ENCODE assay signal across 10 cellular contexts in the genomic region with DNA sequence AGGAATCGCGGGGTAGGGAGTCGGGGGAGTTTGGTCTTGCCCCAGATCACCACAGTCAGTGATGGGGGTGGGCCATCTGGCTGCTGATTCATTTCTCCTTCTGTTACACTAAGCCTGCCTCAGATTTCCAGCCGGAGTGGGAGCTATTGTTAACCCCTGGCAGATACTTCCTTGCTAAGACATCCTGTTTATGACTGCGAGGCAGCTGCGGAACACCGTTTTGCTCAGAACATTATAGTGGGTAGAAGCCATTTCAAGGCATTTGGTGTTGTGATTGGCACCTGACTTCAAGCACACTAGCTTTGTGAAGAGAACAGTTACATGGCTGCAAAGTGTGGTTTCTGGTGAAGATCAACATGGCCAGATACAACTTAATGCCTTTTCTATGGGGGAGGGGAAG.
A peak's percentile ranks its signal among the peaks of the same experiment; 100 is the strongest.
DNase-seq lines count a peak whose midpoint lies in the region; ATAC-seq and TF ChIP-seq lines count a peak whose summit lies in the region.
"Had no signal": no experiment of that assay in that cellular context is flagged by ENCODE, and none has a peak within 500 bp of the region (broad histone marks: within the 10 kb centered on the region; RNA-seq: fewer than 3 reads in every experiment).

No MANE protein-coding gene starts in this region.

- CTCF ChIA-PET in activated CD8-positive, alpha-beta T cell treated with anti-CD3 and anti-CD28 coated beads for 36 hours (lab: Charles Lee) = interaction anchor here (1.1 to 1.4 kb wide), 2 partner anchors 96 kb away, joined by 3 read pairs; no protein-coding TSS in a partner anchor

- no peaks in the 10 kb centered on the region for H3K4me1 ChIP-seq in uterus

- H3K36me3 Mint-ChIP-seq in activated CD8-positive, alpha-beta T cell treated with anti-CD3 and anti-CD28 coated beads for 36 hours (ENCODE audit: low read depth) = peaks cover 23% of the 10 kb centered on the region

- H3K4me3 ChIP-seq in uterus = no peak overlapping the region
- no peak overlapping the region for H3K4me3 ChIP-seq in H7 (ENCODE audit: insufficient read depth, low read depth, low read length)

- DNase-seq in stimulated activated CD4-positive, alpha-beta T cell treated with anti-CD3 and anti-CD28 coated beads, Interleukin-12 subunit alpha, Interleukin-12 subunit beta, amount 100 ng/mL, for 4 hours = peak; percentile 2
- no peak for DNase-seq in stimulated activated CD4-positive, alpha-beta T cell treated with anti-CD3 and anti-CD28 coated beads, Interleukin-4, amount 100 ng/mL, for 24 hours
- DNase-seq in activated CD8-positive, alpha-beta T cell treated with anti-CD3 and anti-CD28 coated beads for 36 hours = peak; percentile 43
- DNase-seq in iris pigment epithelial cell (ENCODE audit: low read depth) (peak; percentile 94), uterus (peak in 1 of 2 donors; percentile 51), H7 (no peak), COLO668 (lab: John Stamatoyannopoulos, UW; ENCODE audit: unreplicated experiment) (no peak), SK-N-DZ (ENCODE audit: low spot score) (no peak)
- DNase-seq: SHP77 had no signal

- ATAC-seq in activated CD8-positive, alpha-beta T cell treated with anti-CD3 and anti-CD28 coated beads for 36 hours = peak; percentile 61

- H3K27me3 Mint-ChIP-seq in activated CD8-positive, alpha-beta T cell treated with anti-CD3 and anti-CD28 coated beads for 36 hours = no peaks in the 10 kb centered on the region
- H3K27me3 Mint-ChIP-seq: CD8-positive, alpha-beta memory T cell had no signal

- no peak for TF ChIP-seq CTCF in activated CD8-positive, alpha-beta T cell treated with anti-CD3 and anti-CD28 coated beads for 36 hours (IDR thresholded peaks at IDR 0.05)
- TF ChIP-seq CTCF in uterus (IDR thresholded peaks at IDR 0.05) = no peak

- POLR2A ChIA-PET in activated CD8-positive, alpha-beta T cell treated with anti-CD3 and anti-CD28 coated beads for 36 hours (lab: Charles Lee) = interaction anchor here (0.6 to 1.5 kb wide), 3 partner anchors 10 to 37 kb away, joined by 3 to 5 read pairs (median 5); no protein-coding TSS in a partner anchor

- peak overlapping the region; percentile 78 for H3K27ac Mint-ChIP-seq in activated CD8-positive, alpha-beta T cell treated with anti-CD3 and anti-CD28 coated beads for 36 hours

- H3K9me3 ChIP-seq in uterus = no peaks in the 10 kb centered on the region

- peak overlapping the region; percentile 42 to 52 for H3K27ac ChIP-seq in uterus

- H3K9me3 Mint-ChIP-seq in activated CD8-positive, alpha-beta T cell treated with anti-CD3 and anti-CD28 coated beads for 36 hours = no peaks in the 10 kb centered on the region
- H3K9me3 Mint-ChIP-seq: CD8-positive, alpha-beta memory T cell had no signal

- no peak for TF ChIP-seq POLR2A in uterus (IDR thresholded peaks at IDR 0.05)

- H3K36me3 ChIP-seq in uterus (no peaks in the 10 kb centered on the region), H7 (replicated peaks; ENCODE audit: control insufficient read depth, insufficient read depth, low read length) (peaks cover 23% of the 10 kb centered on the region)

- intact Hi-C loops in activated CD8-positive, alpha-beta T cell treated with anti-CD3 and anti-CD28 coated beads for 36 hours (cut with micrococcal nuclease) = no loop called here
- intact Hi-C loops in uterus (cut with DNase I; ENCODE audit: low total_unique reads) = no loop called here

- H3K27me3 ChIP-seq in uterus (no peaks in the 10 kb centered on the region), H7 (ENCODE audit: control insufficient read depth, insufficient read depth, low read length) (no peaks in the 10 kb centered on the region)

- H3K4me3 Mint-ChIP-seq in activated CD8-positive, alpha-beta T cell treated with anti-CD3 and anti-CD28 coated beads for 36 hours = peak overlapping the region; percentile 20

- peaks cover 63% of the 10 kb centered on the region for H3K4me1 Mint-ChIP-seq in activated CD8-positive, alpha-beta T cell treated with anti-CD3 and anti-CD28 coated beads for 36 hours (ENCODE audit: low read depth)

Comparison
In these comparisons a context has a peak if more than half of its experiments do, and no peak if none do; other contexts are left out.
1. DNase-seq: peak in stimulated activated CD4-positive, alpha-beta T cell treated with anti-CD3 and anti-CD28 coated beads, Interleukin-12 subunit alpha, Interleukin-12 subunit beta, amount 100 ng/mL, for 4 hours (single experiment), activated CD8-positive, alpha-beta T cell treated with anti-CD3 and anti-CD28 coated beads for 36 hours (single experiment) and iris pigment epithelial cell (single experiment); none in stimulated activated CD4-positive, alpha-beta T cell treated with anti-CD3 and anti-CD28 coated beads, Interleukin-4, amount 100 ng/mL, for 24 hours (single experiment), H7 (single experiment), COLO668 (single experiment) and SK-N-DZ (single experiment).